8 cellular contexts compared by ENCODE assay signal in genomic region chr5:32233220-32233695, GRCh38. TPM values are rescaled to one million over a fixed set of nuclear protein-coding genes. Genes with fewer than 3 reads are reported as not detected.
DNase-seq lines count a peak whose midpoint lies in the region; ATAC-seq, FAIRE-seq and TF ChIP-seq lines count a peak whose summit lies in the region.

No MANE protein-coding gene starts in this region.

- TF ChIP-seq CTCF in left ventricle myocardium inferior (IDR thresholded peaks at IDR 0.05; ENCODE audit: borderline replicate concordance) (no peak), heart left ventricle (IDR thresholded peaks at IDR 0.05) (no peak), coronary artery (IDR thresholded peaks at IDR 0.05) (no peak), vagina (IDR thresholded peaks at IDR 0.05) (no peak), D721Med (IDR thresholded peaks at IDR 0.05; ENCODE audit: insufficient read depth, missing control alignments) (no peak)

- no peak for ATAC-seq in heart left ventricle

- TF ChIP-seq POLR2A in heart left ventricle (IDR thresholded peaks at IDR 0.05) (no peak), vagina (IDR thresholded peaks at IDR 0.05) (no peak)

- no peak for FAIRE-seq in D721Med (lab: Jason Lieb, UNC)

- H3K4me1 ChIP-seq in left ventricle myocardium inferior: peaks cover 32% of the 10 kb centered on the region
- H3K4me1 ChIP-seq in heart left ventricle: peaks cover 0 to 38% (median 22%) of the 10 kb centered on the region in 12 donors
- H3K4me1 ChIP-seq in muscle layer of colon (ENCODE audit: insufficient read depth, low read length): peaks cover 17% of the 10 kb centered on the region
- peaks cover 39% of the 10 kb centered on the region for H3K4me1 ChIP-seq in vagina

- WGBS in heart left ventricle, 4 donors: 71 to 78% (median 74%) methylated on average over 2 to 3 of the region's 3 CpGs

- no peak overlapping the region for H3K9ac ChIP-seq in muscle layer of colon (ENCODE audit: low read length)

- H3K36me3 ChIP-seq in left ventricle myocardium inferior: peaks cover 64% of the 10 kb centered on the region
- peaks cover 0 to 78% (median 62%) of the 10 kb centered on the region in 9 donors for H3K36me3 ChIP-seq in heart left ventricle
- peaks cover 50% of the 10 kb centered on the region for H3K36me3 ChIP-seq in muscle layer of colon (ENCODE audit: insufficient read depth, low read length)
- H3K36me3 ChIP-seq in vagina: peaks cover 0 to 21% of the 10 kb centered on the region in 2 donors

- no peaks in the 10 kb centered on the region for H3K27me3 ChIP-seq in left ventricle myocardium inferior (ENCODE audit: low read depth)
- no peaks in the 10 kb centered on the region for H3K27me3 ChIP-seq in heart left ventricle
- no peaks in the 10 kb centered on the region for H3K27me3 ChIP-seq in muscle layer of colon (ENCODE audit: control insufficient read depth in 1 of 2, insufficient read depth in 2 of 2, low read length in 2 of 2)
- no peaks in the 10 kb centered on the region for H3K27me3 ChIP-seq in vagina

- H3K27ac ChIP-seq in left ventricle myocardium inferior (replicated peaks) (peak overlapping the region; percentile 63), heart left ventricle (peak overlapping the region in 5 of 12 donors; percentile 8 to 72 (median 30)), coronary artery (peak overlapping the region; percentile 41 to 61), muscle layer of colon (ENCODE audit: low read depth, low read length) (peak overlapping the region; percentile 48), vagina (peak overlapping the region; percentile 62)

- intact Hi-C loops in left ventricle myocardium inferior (cut with micrococcal nuclease): loop anchor here (5.0 kb wide), 1 partner anchor 94 kb away; no protein-coding TSS in a partner anchor
- intact Hi-C loops in heart left ventricle (cut with DNase I): loop anchor here (2.0 to 10.0 kb wide), 9 partner anchors 58 to 379 kb away; partner anchors contain the start of genes GOLPH3 (in 2 of the 10), MTMR12 (in 2 of the 10) and SUB1 (in 1 of the 10)
- intact Hi-C loops in vagina (cut with DNase I): loop anchor here (10.0 kb wide), 1 partner anchor 362 kb away; no protein-coding TSS in a partner anchor

- H3K9me3 ChIP-seq in left ventricle myocardium inferior (replicated peaks) (no peaks in the 10 kb centered on the region), heart left ventricle (no peaks in the 10 kb centered on the region), muscle layer of colon (ENCODE audit: low read length) (no peaks in the 10 kb centered on the region), vagina (no peaks in the 10 kb centered on the region)

- H3K4me3 ChIP-seq in left ventricle myocardium inferior (no peak overlapping the region), heart left ventricle (no peak overlapping the region), coronary artery (no peak overlapping the region), muscle layer of colon (ENCODE audit: low read depth in 1 of 2, low read length in 2 of 2) (no peak overlapping the region), vagina (no peak overlapping the region)

- DNase-seq in left ventricle myocardium inferior: no peak
- no peak for DNase-seq in heart left ventricle
- no peak for DNase-seq in coronary artery (ENCODE audit: low spot score)
- no peak for DNase-seq in vagina (ENCODE audit: extremely low spot score in 2 of 2)
- DNase-seq in islet precursor cell: no peak
- DNase-seq in D721Med (ENCODE audit: insufficient read length, low spot score): no peak
- DNase-seq in NCI-H345 (lab: John Stamatoyannopoulos, UW): no peak

RNA-seq across cellular contexts. Expression of gene GOLPH3, which starts 59.1 kb away (rescaled TPM):
- total RNA-seq in left ventricle myocardium inferior (42.8 TPM), heart left ventricle (10 to 100 TPM; 34.4 to 73.4 (median 50.1) TPM), vagina (78.8 TPM)
- 10 to 100 TPM; 20.3 to 44.0 TPM for polyA plus RNA-seq in heart left ventricle
